8 cellular contexts compared by ENCODE assay signal in the genomic region with DNA sequence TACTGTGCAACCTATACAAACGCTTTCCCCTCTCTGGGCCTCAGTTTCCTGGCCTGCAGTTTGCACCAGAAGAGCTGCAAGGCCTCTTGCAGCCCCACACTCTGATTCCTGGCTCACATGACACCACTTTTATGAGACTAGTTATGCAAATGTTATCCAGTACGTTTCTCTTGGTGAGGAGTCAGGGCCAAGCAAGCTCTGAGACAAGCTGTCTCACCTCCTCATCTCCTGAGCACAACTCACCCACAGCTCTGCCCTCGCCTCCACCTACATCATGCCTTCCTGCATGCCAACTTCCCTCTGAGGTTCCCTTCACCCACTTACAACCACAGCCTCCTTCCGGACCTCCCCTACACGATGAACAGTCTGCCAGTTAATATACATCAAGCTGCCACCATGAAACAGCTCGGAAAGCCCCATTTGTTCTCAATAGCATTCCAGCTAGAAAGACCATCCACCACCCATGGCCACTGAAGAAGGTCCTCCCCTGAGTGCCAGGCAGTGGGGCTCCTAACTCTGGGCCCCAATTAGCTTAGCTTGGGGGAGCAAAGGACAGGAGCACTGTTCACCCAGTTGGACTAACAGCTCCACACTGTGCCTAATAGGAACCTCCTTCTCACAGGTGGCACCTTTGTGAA. TPM values are rescaled to one million over a fixed set of nuclear protein-coding genes. Genes with fewer than 3 reads are reported as not detected.
DNase-seq lines count a peak whose midpoint lies in the region; ATAC-seq and TF ChIP-seq lines count a peak whose summit lies in the region.

No MANE protein-coding gene starts in this region.

- TF ChIP-seq CTCF in osteocyte (IDR thresholded peaks at IDR 0.05), result no peak

- H3K27ac Mint-ChIP-seq in activated naive CD8-positive, alpha-beta T cell, result peak overlapping the region; percentile 61
- no peak overlapping the region for H3K27ac Mint-ChIP-seq in osteocyte (ENCODE audit: unreplicated experiment)

- peaks cover 75% of the 10 kb centered on the region for H3K4me1 Mint-ChIP-seq in activated naive CD8-positive, alpha-beta T cell (ENCODE audit: low read depth)
- no peaks in the 10 kb centered on the region for H3K4me1 Mint-ChIP-seq in osteocyte (ENCODE audit: unreplicated experiment)

- DNase-seq in T follicular helper cell (ENCODE audit: low read depth) (peak; percentile 56), osteocyte (ENCODE audit: extremely low spot score, unreplicated experiment) (no peak), GOT3 (lab: John Stamatoyannopoulos, UW) (no peak), NCI-H2196 treated with DMSO at 0.1 percent for 48 hours (lab: John Stamatoyannopoulos, UW; ENCODE audit: unreplicated experiment) (no peak), superior temporal gyrus (ENCODE audit: extremely low spot score) (no peak)
- peak; percentile 20 to 76 (median 56) for DNase-seq in stimulated activated naive CD4-positive, alpha-beta T cell (lab: John Stamatoyannopoulos, UW)

- ATAC-seq in GM21447 (IDR thresholded peaks at IDR 0.05; ENCODE audit: unreplicated experiment), result peak; percentile 49

- H3K9me3 Mint-ChIP-seq in activated naive CD8-positive, alpha-beta T cell (ENCODE audit: low read depth), result no peaks in the 10 kb centered on the region
- no peaks in the 10 kb centered on the region for H3K9me3 Mint-ChIP-seq in osteocyte (ENCODE audit: unreplicated experiment)

- H3K36me3 Mint-ChIP-seq in activated naive CD8-positive, alpha-beta T cell, result peaks cover 6% of the 10 kb centered on the region
- H3K36me3 Mint-ChIP-seq in osteocyte (ENCODE audit: unreplicated experiment), result no peaks in the 10 kb centered on the region

- no peaks in the 10 kb centered on the region for H3K27me3 Mint-ChIP-seq in activated naive CD8-positive, alpha-beta T cell
- peaks cover 46% of the 10 kb centered on the region for H3K27me3 Mint-ChIP-seq in osteocyte (ENCODE audit: unreplicated experiment)

- H3K4me3 Mint-ChIP-seq in activated naive CD8-positive, alpha-beta T cell, result peak overlapping the region; percentile 54
- H3K4me3 Mint-ChIP-seq in osteocyte (ENCODE audit: unreplicated experiment), result no peak overlapping the region

RNA-seq across cellular contexts. Expression of gene CRYGS, which starts 25.0 kb away (rescaled TPM):
- total RNA-seq in osteocyte, result 3.9 and 4.9 TPM in 2 replicates

RNA-seq across cellular contexts. Expression of gene TBCCD1, which starts 48.0 kb away (rescaled TPM):
- total RNA-seq in osteocyte, result 15.6 and 16.4 TPM in 2 replicates

RNA-seq across cellular contexts. Expression of gene DNAJB11, which starts 51.4 kb away (rescaled TPM):
- total RNA-seq in osteocyte, result 73.0 and 75.8 TPM in 2 replicates

Comparison
In these comparisons a context has a peak if more than half of its experiments do, and no peak if none do; other contexts are left out.
1. DNase-seq: peak in T follicular helper cell (single experiment) and stimulated activated naive CD4-positive, alpha-beta T cell (6 of 6); none in osteocyte (single experiment), GOT3 (single experiment), NCI-H2196 treated with DMSO at 0.1 percent for 48 hours (single experiment) and superior temporal gyrus (single experiment).